Comparison of ENCODE assay signal across 7 cellular contexts in the genomic region with DNA sequence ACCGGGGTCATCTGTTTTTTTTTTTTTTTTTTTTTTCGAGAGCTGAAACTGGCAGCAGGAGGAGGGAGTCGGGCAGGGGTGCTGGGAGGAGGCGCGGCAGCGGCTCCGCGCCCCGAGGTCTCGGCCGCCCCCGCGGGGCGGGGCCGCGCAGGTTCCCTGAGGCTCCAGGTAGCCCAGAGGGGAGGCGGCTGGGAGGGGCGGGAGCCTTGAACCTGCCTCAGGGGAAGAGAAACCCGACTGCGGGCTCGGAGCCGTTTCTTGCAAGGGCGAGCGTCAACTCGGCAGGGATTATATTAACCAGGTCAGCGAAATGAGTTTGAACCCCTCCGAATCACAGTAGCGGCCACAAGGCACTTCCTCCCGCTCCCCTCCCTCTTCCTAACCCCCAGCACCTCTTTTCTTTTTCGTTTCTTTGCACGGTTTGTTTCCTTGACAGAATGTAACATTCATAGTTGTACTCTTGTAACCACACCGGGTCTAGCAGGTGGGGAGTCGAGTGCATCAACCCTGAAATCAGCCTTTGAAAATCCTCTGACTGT. TPM values are rescaled to one million over a fixed set of nuclear protein-coding genes. Genes with fewer than 3 reads are reported as not detected.
DNase-seq lines count a peak whose midpoint lies in the region; ATAC-seq and TF ChIP-seq lines count a peak whose summit lies in the region.

No MANE protein-coding gene starts in this region.

- peaks cover 0 to 51% (median 16%) of the 10 kb centered on the region in 3 donors for H3K27me3 ChIP-seq in psoas muscle (ENCODE audit: insufficient read depth in 3 of 3, low read length in 2 of 3)

- ATAC-seq in GM18867 (IDR thresholded peaks at IDR 0.05; ENCODE audit: unreplicated experiment) (peak; percentile 54), HG02943 (IDR thresholded peaks at IDR 0.05; ENCODE audit: low read depth, unreplicated experiment) (peak; percentile 46), psoas muscle (peak in 1 of 4 donors; percentile 17)

- no peak overlapping the region for H3K27ac ChIP-seq in psoas muscle

- no peaks in the 10 kb centered on the region for H3K9me3 ChIP-seq in psoas muscle

- TF ChIP-seq CTCF in fibroblast of villous mesenchyme (IDR thresholded peaks at IDR 0.05; ENCODE audit: insufficient read depth, low read depth, low read length): no peak
- no peak for TF ChIP-seq CTCF in psoas muscle (IDR thresholded peaks at IDR 0.05)

- no peaks in the 10 kb centered on the region for H3K36me3 ChIP-seq in psoas muscle (ENCODE audit: insufficient read depth in 1 of 2, low read depth in 1 of 2)

- peaks cover 21% of the 10 kb centered on the region for H3K4me1 ChIP-seq in psoas muscle

- WGBS in psoas muscle, 3 donors: 1 to 3% (median 2%) methylated on average over 27 to 33 of the region's 33 CpGs

- peak overlapping the region; percentile 68 for H3K4me3 ChIP-seq in fibroblast of villous mesenchyme (ENCODE audit: low read depth, low read length)
- H3K4me3 ChIP-seq in psoas muscle: peak overlapping the region; percentile 75

- intact Hi-C loops in psoas muscle (cut with DNase I): loop anchor here in 1 of 2 donors (2.0 kb wide), 1 partner anchor 126 kb away; no protein-coding TSS in a partner anchor

- DNase-seq in NCI-H2196 treated with DMSO at 0.1 percent for 48 hours (lab: John Stamatoyannopoulos, UW; ENCODE audit: unreplicated experiment) (peak; percentile 14), activated T-cell treated with anti-CD3 and anti-CD28 coated beads for 1 hour (ENCODE audit: low read depth) (peak; percentile 51), fibroblast of villous mesenchyme (ENCODE audit: low read depth) (no peak), psoas muscle (no peak), NCI-H187 treated with DMSO at 0.1 percent for 48 hours (lab: John Stamatoyannopoulos, UW) (no peak)

RNA-seq across cellular contexts. Expression of a gene that starts 2.0 kb away (rescaled TPM):
- 0.32 and 0.43 TPM in 2 replicates for total RNA-seq in fibroblast of villous mesenchyme
- total RNA-seq in psoas muscle: under 1 TPM in 1 of 4 donors, not detected in 3; 0.28 TPM
- under 1 TPM; 0.04 to 0.07 (median 0.04) TPM for polyA plus RNA-seq in psoas muscle

Comparison
In these comparisons a context has a peak if more than half of its experiments do, and no peak if none do; other contexts are left out.
1. DNase-seq: peak in NCI-H2196 treated with DMSO at 0.1 percent for 48 hours (single experiment) and activated T-cell treated with anti-CD3 and anti-CD28 coated beads for 1 hour (single experiment); none in fibroblast of villous mesenchyme (single experiment), psoas muscle (0 of 2) and NCI-H187 treated with DMSO at 0.1 percent for 48 hours (single experiment).